ENCODE assay signal across 13 cellular contexts in genomic region chr18:79798999-79799370, GRCh38. TPM values are rescaled to one million over a fixed set of nuclear protein-coding genes. Genes with fewer than 3 reads are reported as not detected.
DNase-seq lines count a peak whose midpoint lies in the region; ATAC-seq and TF ChIP-seq lines count a peak whose summit lies in the region.
"Had no signal": no experiment of that assay in that cellular context is flagged by ENCODE, and none has a peak within 500 bp of the region (broad histone marks: within the 10 kb centered on the region; RNA-seq: fewer than 3 reads in every experiment).

No MANE protein-coding gene starts in this region.

- peak; percentile 87 for DNase-seq in H7
- peak; percentile 69 for DNase-seq in retina
- no peak for DNase-seq in OCI-M2 (lab: John Stamatoyannopoulos, UW; ENCODE audit: unreplicated experiment)
- no peak for DNase-seq in NK-92 treated with Interleukin-12 subunit alpha and Interleukin-12 subunit beta, amount 100 ng/mL, for 24 hours (lab: John Stamatoyannopoulos, UW)
- DNase-seq in NOMO-1 (lab: John Stamatoyannopoulos, UW; ENCODE audit: unreplicated experiment in 2 of 2): no peak
- DNase-seq: erythroblast, NCI-H146, substantia nigra had no signal

- peaks cover 37% of the 10 kb centered on the region for H3K27me3 ChIP-seq in H7 (ENCODE audit: control insufficient read depth, insufficient read depth, low read length)

- peaks cover 2% of the 10 kb centered on the region for H3K9me3 ChIP-seq in iPS-18c (ENCODE audit: control insufficient read depth, insufficient read depth, low read length)

- ATAC-seq in HG03460 (IDR thresholded peaks at IDR 0.05; ENCODE audit: unreplicated experiment): no peak
- ATAC-seq: activated naive CD4-positive, alpha-beta T cell treated with anti-CD3 and anti-CD28 coated beads, Interleukin-2, amount 50 U/mL, for 72 hours had no signal

- TF ChIP-seq CTCF in WI38 (IDR thresholded peaks at IDR 0.05; ENCODE audit: low read depth, low read length): no peak

- no peaks in the 10 kb centered on the region for H3K36me3 ChIP-seq in H7 (replicated peaks; ENCODE audit: control insufficient read depth, insufficient read depth, low read length)

- H3K4me3 ChIP-seq in H7 (ENCODE audit: insufficient read depth, low read depth, low read length) (peak overlapping the region; percentile 47), WI38 (ENCODE audit: low read depth, low read length) (peak overlapping the region; percentile 51), iPS-18c (ENCODE audit: insufficient read depth, low read depth, low read length) (peak overlapping the region; percentile 56)

RNA-seq across cellular contexts. Expression of gene KCNG2, which starts 1.2 kb away (rescaled TPM):
- total RNA-seq in H7 (2014; rRNA removed; shearing (Covaris generic)): 0.14 and 0.18 TPM in 2 replicates
- total RNA-seq: activated naive CD4-positive, alpha-beta T cell treated with anti-CD3 and anti-CD28 coated beads, Interleukin-2, amount 50 U/mL, for 72 hours; RPMI7951 had no signal

Comparison
In these comparisons a context has a peak if more than half of its experiments do, and no peak if none do; other contexts are left out.
1. DNase-seq: peak in H7 (single experiment) and retina (single experiment); none in OCI-M2 (single experiment), NK-92 treated with Interleukin-12 subunit alpha and Interleukin-12 subunit beta, amount 100 ng/mL, for 24 hours (single experiment) and NOMO-1 (0 of 2).
2. Peak in every context shown above with its lines, with median percentiles within 50 percentile points of each other: H3K4me3 ChIP-seq.